ENCODE assay signal across 8 cellular contexts in genomic region chr2:64637000-64637628, GRCh38. TPM values are rescaled to one million over a fixed set of nuclear protein-coding genes. Genes with fewer than 3 reads are reported as not detected.
DNase-seq lines count a peak whose midpoint lies in the region; ATAC-seq and TF ChIP-seq lines count a peak whose summit lies in the region.

No MANE protein-coding gene starts in this region.

- H3K9me3 ChIP-seq in suprapubic skin, result no peaks in the 10 kb centered on the region
- no peaks in the 10 kb centered on the region for H3K9me3 ChIP-seq in vagina
- no peaks in the 10 kb centered on the region for H3K9me3 ChIP-seq in left ventricle myocardium inferior (replicated peaks)

- DNase-seq in activated T-cell treated with anti-CD3 and anti-CD28 coated beads, Interleukin-2, amount 50 U/mL, for 72 hours, result peak in 1 of 2 donors; percentile 32
- no peak for DNase-seq in activated T-cell treated with anti-CD3 and anti-CD28 coated beads, Interleukin-2, amount 50 U/mL, for 48 hours
- no peak for DNase-seq in activated CD8-positive, alpha-beta T cell treated with anti-CD3 and anti-CD28 coated beads, Interleukin-2, amount 10 ng/mL, durations not matched to agents 7 days and 5 days
- no peak for DNase-seq in suprapubic skin (ENCODE audit: low spot score in 2 of 2)
- DNase-seq in hippocampal formation (lab: John Stamatoyannopoulos, UW), result no peak
- DNase-seq in vagina (ENCODE audit: extremely low spot score in 2 of 2), result no peak
- DNase-seq in left ventricle myocardium inferior, result no peak

- CTCF ChIA-PET in activated CD8-positive, alpha-beta T cell treated with anti-CD3 and anti-CD28 coated beads, Interleukin-2, amount 10 ng/mL, durations not matched to agents 7 days and 5 days (lab: Charles Lee), result interaction anchor here (0.7 to 3.1 kb wide), 10 partner anchors 9 to 307 kb away, joined by 3 to 25 read pairs (median 3); partner anchors contain the start of genes AFTPH and SERTAD2

- ATAC-seq in activated T-cell treated with anti-CD3 and anti-CD28 coated beads, Interleukin-2, amount 50 U/mL, for 72 hours (replicated peaks in 1 of 2), result peak; percentile 45 to 64
- peak; percentile 44 for ATAC-seq in HG03064 (IDR thresholded peaks at IDR 0.05; ENCODE audit: low read depth, unreplicated experiment)
- ATAC-seq in activated CD8-positive, alpha-beta T cell treated with anti-CD3 and anti-CD28 coated beads, Interleukin-2, amount 10 ng/mL, durations not matched to agents 7 days and 5 days, result peak; percentile 60

- H3K36me3 ChIP-seq in suprapubic skin, result peaks cover 22% of the 10 kb centered on the region
- H3K36me3 ChIP-seq in vagina, result peaks cover 0 to 11% of the 10 kb centered on the region in 2 donors
- H3K36me3 ChIP-seq in left ventricle myocardium inferior, result peaks cover 37% of the 10 kb centered on the region

- H3K9me3 Mint-ChIP-seq in activated T-cell treated with anti-CD3 and anti-CD28 coated beads, Interleukin-2, amount 50 U/mL, for 72 hours, result no peaks in the 10 kb centered on the region
- no peaks in the 10 kb centered on the region for H3K9me3 Mint-ChIP-seq in activated CD8-positive, alpha-beta T cell treated with anti-CD3 and anti-CD28 coated beads, Interleukin-2, amount 10 ng/mL, durations not matched to agents 7 days and 5 days (ENCODE audit: insufficient read depth)

- H3K4me3 ChIP-seq in suprapubic skin, result no peak overlapping the region
- no peak overlapping the region for H3K4me3 ChIP-seq in vagina
- H3K4me3 ChIP-seq in left ventricle myocardium inferior, result no peak overlapping the region

- H3K4me1 ChIP-seq in suprapubic skin, result peaks cover 94% of the 10 kb centered on the region
- H3K4me1 ChIP-seq in vagina, result peaks cover 86% of the 10 kb centered on the region
- H3K4me1 ChIP-seq in left ventricle myocardium inferior, result peaks cover 61% of the 10 kb centered on the region

- 58% methylated on average over 9 of the region's 9 CpGs for WGBS in suprapubic skin

- H3K4me3 Mint-ChIP-seq in activated T-cell treated with anti-CD3 and anti-CD28 coated beads, Interleukin-2, amount 50 U/mL, for 72 hours, result peak overlapping the region; percentile 58 to 76
- peak overlapping the region; percentile 41 for H3K4me3 Mint-ChIP-seq in activated CD8-positive, alpha-beta T cell treated with anti-CD3 and anti-CD28 coated beads, Interleukin-2, amount 10 ng/mL, durations not matched to agents 7 days and 5 days

- TF ChIP-seq CTCF in suprapubic skin (IDR thresholded peaks at IDR 0.05) (no peak), vagina (IDR thresholded peaks at IDR 0.05) (no peak), left ventricle myocardium inferior (IDR thresholded peaks at IDR 0.05; ENCODE audit: borderline replicate concordance) (no peak)

- TF ChIP-seq POLR2A in suprapubic skin (IDR thresholded peaks at IDR 0.05) (no peak), vagina (IDR thresholded peaks at IDR 0.05) (no peak)

- no peaks in the 10 kb centered on the region for H3K27me3 Mint-ChIP-seq in activated T-cell treated with anti-CD3 and anti-CD28 coated beads, Interleukin-2, amount 50 U/mL, for 72 hours (ENCODE audit: low read depth)
- no peaks in the 10 kb centered on the region for H3K27me3 Mint-ChIP-seq in activated CD8-positive, alpha-beta T cell treated with anti-CD3 and anti-CD28 coated beads, Interleukin-2, amount 10 ng/mL, durations not matched to agents 7 days and 5 days (ENCODE audit: low read depth)

- H3K36me3 Mint-ChIP-seq in activated T-cell treated with anti-CD3 and anti-CD28 coated beads, Interleukin-2, amount 50 U/mL, for 72 hours (ENCODE audit: insufficient read depth in 2 of 2), result peaks cover 6 to 13% of the 10 kb centered on the region in 2 donors
- peaks cover 38% of the 10 kb centered on the region for H3K36me3 Mint-ChIP-seq in activated CD8-positive, alpha-beta T cell treated with anti-CD3 and anti-CD28 coated beads, Interleukin-2, amount 10 ng/mL, durations not matched to agents 7 days and 5 days (ENCODE audit: low read depth)

- no peaks in the 10 kb centered on the region for H3K27me3 ChIP-seq in suprapubic skin
- H3K27me3 ChIP-seq in vagina, result no peaks in the 10 kb centered on the region
- H3K27me3 ChIP-seq in left ventricle myocardium inferior (ENCODE audit: low read depth), result no peaks in the 10 kb centered on the region

- intact Hi-C loops in vagina (cut with DNase I), result no loop called here
- intact Hi-C loops in left ventricle myocardium inferior (cut with micrococcal nuclease), result no loop called here

- H3K27ac ChIP-seq in suprapubic skin (peak overlapping the region; percentile 50), vagina (no peak overlapping the region), left ventricle myocardium inferior (replicated peaks) (no peak overlapping the region)

- peaks cover 58% of the 10 kb centered on the region for H3K4me1 Mint-ChIP-seq in activated T-cell treated with anti-CD3 and anti-CD28 coated beads, Interleukin-2, amount 50 U/mL, for 72 hours (ENCODE audit: low read depth)
- peaks cover 65% of the 10 kb centered on the region for H3K4me1 Mint-ChIP-seq in activated CD8-positive, alpha-beta T cell treated with anti-CD3 and anti-CD28 coated beads, Interleukin-2, amount 10 ng/mL, durations not matched to agents 7 days and 5 days (ENCODE audit: low read depth)

- H3K27ac Mint-ChIP-seq in activated T-cell treated with anti-CD3 and anti-CD28 coated beads, Interleukin-2, amount 50 U/mL, for 72 hours, result peak overlapping the region; percentile 92
- H3K27ac Mint-ChIP-seq in activated CD8-positive, alpha-beta T cell treated with anti-CD3 and anti-CD28 coated beads, Interleukin-2, amount 10 ng/mL, durations not matched to agents 7 days and 5 days, result peak overlapping the region; percentile 90

- POLR2A ChIA-PET in activated CD8-positive, alpha-beta T cell treated with anti-CD3 and anti-CD28 coated beads, Interleukin-2, amount 10 ng/mL, durations not matched to agents 7 days and 5 days (lab: Charles Lee), result interaction anchor here (0.6 to 2.4 kb wide), 5 partner anchors 8 to 183 kb away, joined by 3 to 9 read pairs (median 4); partner anchors contain the start of genes AFTPH and SERTAD2

- no peak for TF ChIP-seq EP300 in suprapubic skin (IDR thresholded peaks at IDR 0.05)

RNA-seq across cellular contexts. Expression of gene SERTAD2, which starts 16.6 kb away (rescaled TPM):
- 10 to 100 TPM; 14.6 to 18.5 TPM for total RNA-seq in activated T-cell treated with anti-CD3 and anti-CD28 coated beads, Interleukin-2, amount 50 U/mL, for 72 hours
- 10 to 100 TPM; 21.4 to 21.8 TPM for total RNA-seq in activated CD8-positive, alpha-beta T cell treated with anti-CD3 and anti-CD28 coated beads, Interleukin-2, amount 10 ng/mL, durations not matched to agents 7 days and 5 days
- total RNA-seq in suprapubic skin (10 to 100 TPM; 23.7 to 36.4 (median 30.9) TPM), vagina (19.2 TPM), left ventricle myocardium inferior (14.5 TPM)
